In the genomic region with DNA sequence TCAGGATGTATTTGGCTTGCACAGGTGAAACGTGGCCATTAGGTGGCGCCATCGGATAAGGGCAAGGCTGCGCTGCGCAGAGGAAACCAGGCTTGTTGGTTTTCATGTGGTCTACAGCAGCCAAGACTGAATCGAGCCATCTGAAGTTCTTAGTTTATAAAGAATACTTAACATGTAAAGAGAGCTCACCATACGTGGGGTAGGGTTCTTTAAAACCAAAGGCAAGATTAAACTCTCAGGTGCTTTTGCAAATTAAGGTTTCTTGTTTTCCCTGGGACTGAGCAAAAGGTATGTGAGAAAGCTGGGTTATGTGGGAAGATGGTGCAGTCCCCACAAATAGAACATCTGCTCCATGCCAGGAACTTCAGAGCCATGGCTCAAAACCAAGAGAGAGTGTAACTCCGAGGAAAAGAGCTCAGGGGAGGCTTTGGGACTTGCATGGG, we compare ENCODE assay signal across 8 cellular contexts. TPM values are rescaled to one million over a fixed set of nuclear protein-coding genes. Genes with fewer than 3 reads are reported as not detected.
A peak's percentile ranks its signal among the peaks of the same experiment; 100 is the strongest.
DNase-seq lines count a peak whose midpoint lies in the region; ATAC-seq and TF ChIP-seq lines count a peak whose summit lies in the region.

No MANE protein-coding gene starts in this region.

- peak; percentile 85 for TF ChIP-seq CTCF in endothelial cell (IDR thresholded peaks at IDR 0.05; ENCODE audit: unreplicated experiment)

- in situ Hi-C loops in G401 (cut with HindIII; ENCODE audit: low sequenced_read_pairs): no loop called here

- no peak overlapping the region for H3K4me3 Mint-ChIP-seq in endothelial cell (ENCODE audit: unreplicated experiment)

- no peaks in the 10 kb centered on the region for H3K4me1 Mint-ChIP-seq in endothelial cell (ENCODE audit: unreplicated experiment)

- no peak for ATAC-seq in HG03432 (IDR thresholded peaks at IDR 0.05; ENCODE audit: unreplicated experiment)

- H3K36me3 Mint-ChIP-seq in endothelial cell (ENCODE audit: low read depth, unreplicated experiment): no peaks in the 10 kb centered on the region

- H3K27ac Mint-ChIP-seq in endothelial cell (ENCODE audit: unreplicated experiment): no peak overlapping the region

- no peaks in the 10 kb centered on the region for H3K9me3 Mint-ChIP-seq in endothelial cell (ENCODE audit: unreplicated experiment)

- peak; percentile 92 for DNase-seq in G401 (ENCODE audit: low spot score)
- peak in 70 of 76 experiments; percentile 8 to 82 (median 61) for DNase-seq in HUDEP-2 (lab: John Stamatoyannopoulos, UW; ENCODE audit: unreplicated experiment in 76 of 76)
- peak; percentile 84 for DNase-seq in NOMO-1 treated with DMSO at 0.1 percent for 48 hours (lab: John Stamatoyannopoulos, UW; ENCODE audit: unreplicated experiment)
- DNase-seq in activated CD8-positive, alpha-beta memory T cell treated with anti-CD3 and anti-CD28 coated beads for 48 hours (ENCODE audit: low read depth in 2 of 3, low spot score in 2 of 3): peak; percentile 59 to 90 (median 86)
- peak; percentile 88 for DNase-seq in endothelial cell (ENCODE audit: low spot score)
- DNase-seq in midbrain (lab: John Stamatoyannopoulos, UW): peak; percentile 92
- peak; percentile 76 to 83 for DNase-seq in stimulated activated CD8-positive, alpha-beta memory T cell treated with anti-CD3 and anti-CD28 coated beads, Interleukin-2, amount 100 ng/mL, for 48 hours (ENCODE audit: low read depth in 2 of 2)

- H3K27me3 Mint-ChIP-seq in endothelial cell (ENCODE audit: unreplicated experiment): peaks cover 2% of the 10 kb centered on the region

RNA-seq across cellular contexts. Expression of gene MASP2, which starts 9.3 kb away (rescaled TPM):
- not detected in 2 replicates for total RNA-seq in G401 (2014; rRNA removed; shearing (Covaris generic))
- total RNA-seq in endothelial cell (ENCODE audit: unreplicated experiment): not detected

RNA-seq across cellular contexts. Expression of gene SRM, which starts 22.1 kb away (rescaled TPM):
- 12.1 and 24.3 TPM in 2 replicates for total RNA-seq in G401 (2014; rRNA removed; shearing (Covaris generic))
- 51.0 TPM for total RNA-seq in endothelial cell (ENCODE audit: unreplicated experiment)

RNA-seq across cellular contexts. Expression of gene TARDBP, which starts 25.3 kb away (rescaled TPM):
- 31.6 and 70.3 TPM in 2 replicates for total RNA-seq in G401 (2014; rRNA removed; shearing (Covaris generic))
- 161 TPM for total RNA-seq in endothelial cell (ENCODE audit: unreplicated experiment)
